Comparison of ENCODE assay signal across 21 cellular contexts in the genomic region with DNA sequence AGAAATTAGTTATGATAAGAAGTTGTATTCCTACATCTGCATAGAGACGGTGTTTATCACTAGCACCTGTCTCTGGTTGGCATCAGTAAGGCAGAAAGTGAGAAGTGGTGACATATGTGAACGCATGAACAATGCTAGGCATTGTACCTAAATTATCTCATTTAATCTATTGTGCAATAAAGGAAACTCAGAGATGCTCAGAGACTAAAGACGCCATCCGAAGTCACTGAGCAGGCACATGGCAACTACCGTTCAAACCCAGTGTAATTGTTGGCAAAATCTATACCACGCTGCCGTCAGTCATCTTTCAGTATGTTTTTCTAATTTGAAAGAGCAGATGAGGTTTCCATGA.
A peak's percentile ranks its signal among the peaks of the same experiment; 100 is the strongest.
DNase-seq lines count a peak whose midpoint lies in the region; ATAC-seq and TF ChIP-seq lines count a peak whose summit lies in the region.
"Had no signal": no experiment of that assay in that cellular context is flagged by ENCODE, and none has a peak within 500 bp of the region (broad histone marks: within the 10 kb centered on the region; RNA-seq: fewer than 3 reads in every experiment).

No MANE protein-coding gene starts in this region.

- no peak overlapping the region for H3K23ac ChIP-seq in IMR-90 (ENCODE audit: low read depth, low read length)

- peaks cover 13% of the 10 kb centered on the region for H3K4me1 Mint-ChIP-seq in nephron progenitor cell
- H3K4me1 Mint-ChIP-seq: CD14-positive monocyte; CD8-positive, alpha-beta memory T cell; T-cell had no signal

- no peak overlapping the region for H3K4ac ChIP-seq in IMR-90 (ENCODE audit: low read depth, low read length)

- no peak overlapping the region for H3K18ac ChIP-seq in IMR-90 (ENCODE audit: low read depth, low read length)

- H3K9me1 ChIP-seq in IMR-90 (ENCODE audit: insufficient read depth, low read length), result no peaks in the 10 kb centered on the region

- no peaks in the 10 kb centered on the region for H3K9me3 Mint-ChIP-seq in nephron progenitor cell
- H3K9me3 Mint-ChIP-seq: T-cell had no signal

- H3K9ac ChIP-seq in IMR-90 (ENCODE audit: low read depth, low read length), result no peak overlapping the region

- no peak overlapping the region for H2BK20ac ChIP-seq in IMR-90 (ENCODE audit: low read depth, low read length)

- no peak overlapping the region for H3K14ac ChIP-seq in IMR-90 (replicated peaks; ENCODE audit: low read depth, low read length)

- H3K4me2 ChIP-seq in IMR-90 (ENCODE audit: low read depth, low read length), result no peak overlapping the region
- H3K4me2 ChIP-seq: PC-9 had no signal

- H3K27me3 Mint-ChIP-seq in nephron progenitor cell (ENCODE audit: low read depth, poor library complexity), result no peaks in the 10 kb centered on the region

- POLR2A ChIA-PET in IMR-90 (lab: Charles Lee; ENCODE audit: unreplicated experiment), result no interaction called here

- no peaks in the 10 kb centered on the region for H3K27me3 ChIP-seq in IMR-90 (ENCODE audit: control insufficient read depth, insufficient read depth, low read length)
- H3K27me3 ChIP-seq in SJCRH30, result no peaks in the 10 kb centered on the region
- H3K27me3 ChIP-seq in upper lobe of right lung, result no peaks in the 10 kb centered on the region
- H3K27me3 ChIP-seq: BE2C had no signal

- H3K27ac ChIP-seq in IMR-90 (ENCODE audit: insufficient read depth, low read length), result no peak overlapping the region
- peak overlapping the region; percentile 85 for H3K27ac ChIP-seq in SJCRH30
- no peak overlapping the region for H3K27ac ChIP-seq in upper lobe of right lung
- H3K27ac ChIP-seq: 22Rv1, HL-60, PC-9 had no signal

- no peak overlapping the region for H4K5ac ChIP-seq in IMR-90 (ENCODE audit: low read depth, low read length)

- no peak overlapping the region for H2AK5ac ChIP-seq in IMR-90 (ENCODE audit: low read depth, low read length)

- dilution Hi-C loops in IMR-90 (cut with HindIII; ENCODE audit: low sequenced_read_pairs, unreplicated experiment), result no loop called here

- DNase-seq in NCI-H1436 (lab: John Stamatoyannopoulos, UW) (peak; percentile 43), NCI-H1436 treated with DMSO at 0.1 percent for 48 hours (lab: John Stamatoyannopoulos, UW) (no peak), IMR-90 (no peak), SJCRH30 (peak; percentile 18 to 72), nephron progenitor cell (no peak), NCI-H2227 treated with DMSO at 0.1 percent for 48 hours (lab: John Stamatoyannopoulos, UW) (no peak), upper lobe of right lung (no peak)
- no peak for DNase-seq in stimulated activated CD8-positive, alpha-beta memory T cell treated with anti-CD3 and anti-CD28 coated beads, Interleukin-4, amount 100 ng/mL, for 48 hours
- DNase-seq: BE2C; CD8-positive, alpha-beta memory T cell; DMS 273 treated with DMSO at 0.1 percent for 48 hours; EL; GDM1; Kasumi-1; NCI-H526 treated with DMSO at 0.1 percent for 48 hours; PC-9; Right ventricle myocardium superior; T-cell had no signal

- H3K9me3 ChIP-seq in IMR-90 (ENCODE audit: control insufficient read depth, insufficient read depth, low read length) (no peaks in the 10 kb centered on the region), SJCRH30 (replicated peaks) (no peaks in the 10 kb centered on the region), upper lobe of right lung (no peaks in the 10 kb centered on the region)
- H3K9me3 ChIP-seq: BE2C had no signal

- TF ChIP-seq CTCF in IMR-90 (conservative IDR thresholded peaks at IDR 0.05; ENCODE audit: low read depth, low read length), result no peak
- no peak for TF ChIP-seq CTCF in nephron progenitor cell (IDR thresholded peaks at IDR 0.05)
- no peak for TF ChIP-seq CTCF in upper lobe of right lung (IDR thresholded peaks at IDR 0.05)

- H3K79me1 ChIP-seq in IMR-90 (ENCODE audit: low read depth in 1 of 2, low read length in 2 of 2), result no peaks in the 10 kb centered on the region

- no peak overlapping the region for H3K4me3 ChIP-seq in IMR-90 (ENCODE audit: insufficient read depth, low read depth, low read length)
- no peak overlapping the region for H3K4me3 ChIP-seq in SJCRH30
- H3K4me3 ChIP-seq in upper lobe of right lung, result no peak overlapping the region
- H3K4me3 ChIP-seq: PC-9 had no signal

- H3K4me1 ChIP-seq in IMR-90 (ENCODE audit: control insufficient read depth, insufficient read depth, low read length) (no peaks in the 10 kb centered on the region), SJCRH30 (peaks cover 20% of the 10 kb centered on the region), upper lobe of right lung (no peaks in the 10 kb centered on the region)

- H2BK5ac ChIP-seq in IMR-90 (ENCODE audit: low read depth, low read length, poor library complexity, severe bottlenecking), result no peak overlapping the region

- peak overlapping the region; percentile 29 for H3K27ac Mint-ChIP-seq in nephron progenitor cell
- H3K27ac Mint-ChIP-seq: CD14-positive monocyte; CD8-positive, alpha-beta memory T cell; T-cell had no signal

- ATAC-seq in IMR-90 (ENCODE audit: low read depth), result no peak
- ATAC-seq in upper lobe of right lung, result no peak
- ATAC-seq: T-cell had no signal

- no peak overlapping the region for H3K4me3 Mint-ChIP-seq in nephron progenitor cell
- H3K4me3 Mint-ChIP-seq: CD14-positive monocyte; CD8-positive, alpha-beta memory T cell; T-cell had no signal

- WGBS in IMR-90 (ENCODE audit: extremely low coverage in 2 of 2, insufficient read length in 1 of 2), 2 experiments, result 95% methylated on average over 4 of the region's 7 CpGs; no CpG with 5 or more reads in 1 of the 2 experiments

- TF ChIP-seq RAD21 in IMR-90 (IDR thresholded peaks at IDR 0.05; ENCODE audit: low read length), result no peak

- BruUV-seq in IMR-90 (replicated peaks; lab: Mats Ljungman, UMichigan), result no TSS peak

- intact Hi-C loops in IMR-90 (cut with micrococcal nuclease) (no loop called here), upper lobe of right lung (cut with DNase I) (no loop called here)

- no peak overlapping the region for H4K91ac ChIP-seq in IMR-90 (ENCODE audit: insufficient read depth, low read depth, low read length)

- no peak overlapping the region for H2BK120ac ChIP-seq in IMR-90 (ENCODE audit: low read depth, low read length)

- no peaks in the 10 kb centered on the region for H3K36me3 Mint-ChIP-seq in nephron progenitor cell (ENCODE audit: low read depth)
- H3K36me3 Mint-ChIP-seq: CD14-positive monocyte; CD8-positive, alpha-beta memory T cell; T-cell had no signal

- no peak overlapping the region for H2AFZ ChIP-seq in IMR-90 (replicated peaks; ENCODE audit: low read length, poor library complexity)
- H2AFZ ChIP-seq: PC-9 had no signal

- no peak overlapping the region for H2AK9ac ChIP-seq in IMR-90 (replicated peaks; ENCODE audit: low read depth, low read length, poor library complexity)

- no peak overlapping the region for H2BK15ac ChIP-seq in IMR-90 (ENCODE audit: low read depth, low read length)

- no peak overlapping the region for H3K56ac ChIP-seq in IMR-90 (ENCODE audit: extremely low read depth, insufficient read depth, low read length)

- H4K20me1 ChIP-seq in IMR-90 (ENCODE audit: insufficient read depth, low read length), result no peaks in the 10 kb centered on the region

- CTCF ChIA-PET in IMR-90 (lab: Yijun Ruan, JAX), result no interaction called here

- in situ Hi-C loops in IMR-90 (cut with MboI; ENCODE audit: low sequenced_read_pairs), result no loop called here

- no peak for TF ChIP-seq POLR2A in IMR-90 (IDR thresholded peaks at IDR 0.05; ENCODE audit: low read depth, low read length)

- H3K36me3 ChIP-seq in IMR-90 (ENCODE audit: control insufficient read depth, insufficient read depth, low read length), result no peaks in the 10 kb centered on the region
- H3K36me3 ChIP-seq in SJCRH30, result no peaks in the 10 kb centered on the region
- no peaks in the 10 kb centered on the region for H3K36me3 ChIP-seq in upper lobe of right lung

- no peak overlapping the region for H4K8ac ChIP-seq in IMR-90 (ENCODE audit: low read depth in 2 of 2, low read length in 2 of 2)

TF ChIP-seq in IMR-90, 13 proteins besides CTCF, POLR2A, EP300 and RAD21:
- peak; percentile 62 for TF ChIP-seq CEBPB (IDR thresholded peaks at IDR 0.05; ENCODE audit: low read depth, low read length)
- TF ChIP-seq CHD1 (IDR thresholded peaks at IDR 0.05; ENCODE audit: low read depth, low read length), result no peak
TF ChIP-seq in IMR-90: peak in this region for 1.

Comparison
In these comparisons a context has a peak if more than half of its experiments do, and no peak if none do; other contexts are left out.
1. DNase-seq: peak in NCI-H1436 (single experiment) and SJCRH30 (2 of 2); none in NCI-H1436 treated with DMSO at 0.1 percent for 48 hours (single experiment), IMR-90 (single experiment), nephron progenitor cell (single experiment), stimulated activated CD8-positive, alpha-beta memory T cell treated with anti-CD3 and anti-CD28 coated beads, Interleukin-4, amount 100 ng/mL, for 48 hours (single experiment), NCI-H2227 treated with DMSO at 0.1 percent for 48 hours (single experiment) and upper lobe of right lung (single experiment).